In genomic region chr22:38243007-38243775, GRCh38 we compare ENCODE assay signal across 11 cellular contexts. TPM values are rescaled to one million over a fixed set of nuclear protein-coding genes. Genes with fewer than 3 reads are reported as not detected.
A peak's percentile ranks its signal among the peaks of the same experiment; 100 is the strongest.
DNase-seq lines count a peak whose midpoint lies in the region; ATAC-seq and TF ChIP-seq lines count a peak whose summit lies in the region.
"Had no signal": no experiment of that assay in that cellular context is flagged by ENCODE, and none has a peak within 500 bp of the region (broad histone marks: within the 10 kb centered on the region; RNA-seq: fewer than 3 reads in every experiment).

No MANE protein-coding gene starts in this region.

- H3K9me3 Mint-ChIP-seq in Calu3 (ENCODE audit: low read depth, unreplicated experiment) = no peaks in the 10 kb centered on the region
- H3K9me3 Mint-ChIP-seq in endodermal cell = no peaks in the 10 kb centered on the region
- no peaks in the 10 kb centered on the region for H3K9me3 Mint-ChIP-seq in neural progenitor cell

- H3K36me3 Mint-ChIP-seq in Calu3 (ENCODE audit: insufficient read depth, unreplicated experiment) = peaks cover 53% of the 10 kb centered on the region
- H3K36me3 Mint-ChIP-seq in endodermal cell (ENCODE audit: low read depth) = peaks cover 26% of the 10 kb centered on the region
- peaks cover 11% of the 10 kb centered on the region for H3K36me3 Mint-ChIP-seq in neural progenitor cell

- H3K4me2 ChIP-seq in neural progenitor cell = peak overlapping the region; percentile 4

- intact Hi-C loops in Calu3 (cut with micrococcal nuclease; ENCODE audit: unreplicated experiment) = no loop called here

- peaks cover 2% of the 10 kb centered on the region for H4K20me1 ChIP-seq in neural progenitor cell (ENCODE audit: low read depth)

- H3K36me3 ChIP-seq in endodermal cell (ENCODE audit: control insufficient read depth, insufficient read depth, low read length) = peaks cover 13% of the 10 kb centered on the region
- H3K36me3 ChIP-seq in neural progenitor cell = no peaks in the 10 kb centered on the region

- peaks cover 46% of the 10 kb centered on the region for H3K4me1 Mint-ChIP-seq in Calu3 (ENCODE audit: low read depth, unreplicated experiment)
- H3K4me1 Mint-ChIP-seq in endodermal cell = peaks cover 24% of the 10 kb centered on the region
- peaks cover 48% of the 10 kb centered on the region for H3K4me1 Mint-ChIP-seq in neural progenitor cell

- H3K4me1 ChIP-seq in endodermal cell (ENCODE audit: control insufficient read depth, insufficient read depth, low read length) (peaks cover 6% of the 10 kb centered on the region), neural progenitor cell (peaks cover 28% of the 10 kb centered on the region)

- no peak for ATAC-seq in HG02623 (IDR thresholded peaks at IDR 0.05; ENCODE audit: unreplicated experiment)
- ATAC-seq: activated CD8-positive, alpha-beta T cell treated with anti-CD3 and anti-CD28 coated beads, Interleukin-2, amount 10 ng/mL, durations not matched to agents 7 days and 5 days had no signal

- peaks cover 30% of the 10 kb centered on the region for H3F3A ChIP-seq in neural progenitor cell (ENCODE audit: low read depth)

- BruUV-seq in Calu3 (replicated peaks; lab: Mats Ljungman, UMichigan) = no TSS peak

- H3K27me3 ChIP-seq in endodermal cell (ENCODE audit: control insufficient read depth, insufficient read depth, low read length, poor library complexity, severe bottlenecking) = no peaks in the 10 kb centered on the region
- H3K27me3 ChIP-seq in neural progenitor cell = no peaks in the 10 kb centered on the region

- no peaks in the 10 kb centered on the region for H3K27me3 Mint-ChIP-seq in Calu3 (ENCODE audit: unreplicated experiment)
- no peaks in the 10 kb centered on the region for H3K27me3 Mint-ChIP-seq in endodermal cell (ENCODE audit: insufficient read depth)
- peaks cover 2% of the 10 kb centered on the region for H3K27me3 Mint-ChIP-seq in neural progenitor cell (ENCODE audit: insufficient read depth, low read depth)

- no peak overlapping the region for H3K9ac ChIP-seq in endodermal cell (ENCODE audit: extremely low read depth, low read length, poor library complexity, severe bottlenecking)
- H3K9ac ChIP-seq in neural progenitor cell = no peak overlapping the region

- peak overlapping the region; percentile 63 for H3K27ac Mint-ChIP-seq in Calu3 (ENCODE audit: unreplicated experiment)
- H3K27ac Mint-ChIP-seq in endodermal cell = no peak overlapping the region
- H3K27ac Mint-ChIP-seq in neural progenitor cell = peak overlapping the region; percentile 90
- H3K27ac Mint-ChIP-seq: activated CD8-positive, alpha-beta T cell treated with anti-CD3 and anti-CD28 coated beads, Interleukin-2, amount 10 ng/mL, durations not matched to agents 7 days and 5 days had no signal

- TF ChIP-seq CTCF in Calu3 (IDR thresholded peaks at IDR 0.05; ENCODE audit: unreplicated experiment) (no peak), endodermal cell (conservative IDR thresholded peaks at IDR 0.05) (no peak), neural progenitor cell (IDR thresholded peaks at IDR 0.05) (no peak), GM10266 (IDR thresholded peaks at IDR 0.05; ENCODE audit: control insufficient read depth, insufficient read depth, low read depth, missing control alignments) (no peak)

- CTCF ChIA-PET in Calu3 (lab: Charles Lee) = interaction anchor here (0.6 to 1.5 kb wide), 3 partner anchors 21 to 202 kb away, joined by 3 to 4 read pairs (median 3); no protein-coding TSS in a partner anchor

- no peak overlapping the region for H2AFZ ChIP-seq in neural progenitor cell (replicated peaks)

- no peak overlapping the region for H3K4me3 Mint-ChIP-seq in Calu3 (ENCODE audit: low read depth, unreplicated experiment)
- H3K4me3 Mint-ChIP-seq in endodermal cell = no peak overlapping the region
- H3K4me3 Mint-ChIP-seq in neural progenitor cell = peak overlapping the region; percentile 55
- H3K4me3 Mint-ChIP-seq: activated CD8-positive, alpha-beta T cell treated with anti-CD3 and anti-CD28 coated beads, Interleukin-2, amount 10 ng/mL, durations not matched to agents 7 days and 5 days had no signal

- WGBS in endodermal cell (ENCODE audit: insufficient coverage in 1 of 2, insufficient read length in 1 of 2), 2 experiments = 81 to 84% methylated on average over 13 to 20 of the region's 20 CpGs

- no peaks in the 10 kb centered on the region for H3K9me3 ChIP-seq in endodermal cell (ENCODE audit: control insufficient read depth, low read length)
- H3K9me3 ChIP-seq in neural progenitor cell (ENCODE audit: low read depth) = no peaks in the 10 kb centered on the region

- H3K4me3 ChIP-seq in endodermal cell (ENCODE audit: low read length) (no peak overlapping the region), neural progenitor cell (no peak overlapping the region)

- DNase-seq in Calu3 = peak; percentile 56
- DNase-seq in NCI-H2227 treated with DMSO at 0.1 percent for 48 hours (lab: John Stamatoyannopoulos, UW) = peak; percentile 39
- DNase-seq in endodermal cell = no peak
- DNase-seq in neural progenitor cell (ENCODE audit: low spot score) = peak; percentile 65
- no peak for DNase-seq in activated CD8-positive, alpha-beta memory T cell treated with anti-CD3 and anti-CD28 coated beads, Interleukin-2, amount 50 U/mL, for 4 hours
- DNase-seq in GM10266 (ENCODE audit: extremely low spot score) = no peak
- DNase-seq in GM19240 (ENCODE audit: insufficient read length, low spot score) = no peak
- DNase-seq: activated CD8-positive, alpha-beta T cell treated with anti-CD3 and anti-CD28 coated beads, Interleukin-2, amount 10 ng/mL, durations not matched to agents 7 days and 5 days; kidney glomerular epithelial cell; trophoblast cell had no signal

- no peaks in the 10 kb centered on the region for H3K79me2 ChIP-seq in neural progenitor cell (ENCODE audit: low read depth)

- peak overlapping the region; percentile 92 for H3K27ac ChIP-seq in endodermal cell (ENCODE audit: low read depth, low read length)
- H3K27ac ChIP-seq in neural progenitor cell = no peak overlapping the region

RNA-seq across cellular contexts. Expression of gene TMEM184B, which starts 29.6 kb away (rescaled TPM):
- total RNA-seq in Calu3 (2022) (113 and 114 TPM in 2 replicates), endodermal cell (10 to 100 TPM; 55.4 to 57.6 TPM), neural progenitor cell (ENCODE audit: low replicate concordance) (26.5 and 43.3 TPM in 2 replicates)
- polyA plus RNA-seq in endodermal cell (2013, experiment 1 of 2) = 56.1 TPM
- 47.2 TPM for polyA plus RNA-seq in endodermal cell (2013, experiment 2 of 2)

RNA-seq across cellular contexts. Expression of gene MAFF, which starts 41.4 kb away (rescaled TPM):
- total RNA-seq in Calu3 (2022) (62.4 and 64.8 TPM in 2 replicates), endodermal cell (1 to 10 TPM; 4.7 to 5.5 TPM), neural progenitor cell (ENCODE audit: low replicate concordance) (0.90 and 4.2 TPM in 2 replicates)
- 6.1 TPM for polyA plus RNA-seq in endodermal cell (2013, experiment 1 of 2)
- polyA plus RNA-seq in endodermal cell (2013, experiment 2 of 2) = 5.5 TPM

Comparison
In these comparisons a context has a peak if more than half of its experiments do, and no peak if none do; other contexts are left out.
1. DNase-seq: peak in Calu3 (single experiment), NCI-H2227 treated with DMSO at 0.1 percent for 48 hours (single experiment) and neural progenitor cell (single experiment); none in endodermal cell (single experiment), activated CD8-positive, alpha-beta memory T cell treated with anti-CD3 and anti-CD28 coated beads, Interleukin-2, amount 50 U/mL, for 4 hours (single experiment), GM10266 (single experiment) and GM19240 (single experiment).